ENCODE assay signal across 1 cellular context in genomic region chr17:78736526-78737079, GRCh38.
TF ChIP-seq lines count a peak whose summit lies in the region.

No MANE protein-coding gene starts in this region.

TF ChIP-seq in GM23338, 12 proteins besides CTCF, POLR2A, EP300 and RAD21 (continued from another document):
- TF ChIP-seq REST (IDR thresholded peaks at IDR 0.05; ENCODE audit: unreplicated experiment) (no peak), NANOG (IDR thresholded peaks at IDR 0.05; ENCODE audit: borderline replicate concordance) (no peak), ZNF331 (CRISPR knock-in tag; IDR thresholded peaks at IDR 0.05; ENCODE audit: low read depth) (no peak), STAT1 (IDR thresholded peaks at IDR 0.05; ENCODE audit: unreplicated experiment) (no peak), ZNF114 (CRISPR knock-in tag; IDR thresholded peaks at IDR 0.05) (no peak)
- TF ChIP-seq, protein P1, sequence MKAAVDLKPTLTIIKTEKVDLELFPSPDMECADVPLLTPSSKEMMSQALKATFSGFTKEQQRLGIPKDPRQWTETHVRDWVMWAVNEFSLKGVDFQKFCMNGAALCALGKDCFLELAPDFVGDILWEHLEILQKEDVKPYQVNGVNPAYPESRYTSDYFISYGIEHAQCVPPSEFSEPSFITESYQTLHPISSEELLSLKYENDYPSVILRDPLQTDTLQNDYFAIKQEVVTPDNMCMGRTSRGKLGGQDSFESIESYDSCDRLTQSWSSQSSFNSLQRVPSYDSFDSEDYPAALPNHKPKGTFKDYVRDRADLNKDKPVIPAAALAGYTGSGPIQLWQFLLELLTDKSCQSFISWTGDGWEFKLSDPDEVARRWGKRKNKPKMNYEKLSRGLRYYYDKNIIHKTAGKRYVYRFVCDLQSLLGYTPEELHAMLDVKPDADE (IDR thresholded peaks at IDR 0.05): no peak
